1 cellular context compared by ENCODE assay signal in genomic region chr20:62609811-62610757, GRCh38.
TF ChIP-seq lines count a peak whose summit lies in the region.

No MANE protein-coding gene starts in this region.

TF ChIP-seq in H1, 55 proteins besides CTCF, POLR2A, EP300 and RAD21:
- no peak for TF ChIP-seq KDM5A (IDR thresholded peaks at IDR 0.05; ENCODE audit: low read length)
- no peak for TF ChIP-seq SRF (IDR thresholded peaks at IDR 0.05; ENCODE audit: low read depth, low read length)
- no peak for TF ChIP-seq CBX8 (IDR thresholded peaks at IDR 0.05; ENCODE audit: borderline replicate concordance, low read depth, low read length)
- TF ChIP-seq SP2 (IDR thresholded peaks at IDR 0.05; ENCODE audit: low read length): no peak
- TF ChIP-seq GTF2F1 (IDR thresholded peaks at IDR 0.05; ENCODE audit: borderline replicate concordance, low read depth, low read length): no peak
- no peak for TF ChIP-seq GABPA (IDR thresholded peaks at IDR 0.05; ENCODE audit: borderline replicate concordance, insufficient read depth, low read length)
- TF ChIP-seq RNF2 (IDR thresholded peaks at IDR 0.05; ENCODE audit: borderline replicate concordance, low read depth, low read length, missing control alignments, poor library complexity, severe bottlenecking): no peak
- TF ChIP-seq KDM1A (IDR thresholded peaks at IDR 0.05; ENCODE audit: borderline replicate concordance, low read length): no peak
- no peak for TF ChIP-seq YY1 (IDR thresholded peaks at IDR 0.05; ENCODE audit: low read depth, low read length)
- no peak for TF ChIP-seq FOSL1 (IDR thresholded peaks at IDR 0.05; ENCODE audit: insufficient read depth, low read depth, low read length)
- no peak for TF ChIP-seq BCL11A (IDR thresholded peaks at IDR 0.05; ENCODE audit: low read depth in 2 of 2, low read length in 2 of 2)
- no peak for TF ChIP-seq TEAD4 (IDR thresholded peaks at IDR 0.05; ENCODE audit: low read depth, low read length)
- TF ChIP-seq RXRA (IDR thresholded peaks at IDR 0.05; ENCODE audit: insufficient read depth, low read depth, low read length): no peak
- no peak for TF ChIP-seq EGR1 (IDR thresholded peaks at IDR 0.05; ENCODE audit: borderline replicate concordance, low read depth, low read length)
- no peak for TF ChIP-seq TAF1 (IDR thresholded peaks at IDR 0.05; ENCODE audit: low read depth, low read length)
- TF ChIP-seq ATF2 (IDR thresholded peaks at IDR 0.05; ENCODE audit: low read length): no peak
- no peak for TF ChIP-seq EZH2 (IDR thresholded peaks at IDR 0.05; ENCODE audit: low read depth, low read length, severe bottlenecking)
- TF ChIP-seq CBX5 (IDR thresholded peaks at IDR 0.05; ENCODE audit: low read depth, low read length): no peak
